In the genomic region with DNA sequence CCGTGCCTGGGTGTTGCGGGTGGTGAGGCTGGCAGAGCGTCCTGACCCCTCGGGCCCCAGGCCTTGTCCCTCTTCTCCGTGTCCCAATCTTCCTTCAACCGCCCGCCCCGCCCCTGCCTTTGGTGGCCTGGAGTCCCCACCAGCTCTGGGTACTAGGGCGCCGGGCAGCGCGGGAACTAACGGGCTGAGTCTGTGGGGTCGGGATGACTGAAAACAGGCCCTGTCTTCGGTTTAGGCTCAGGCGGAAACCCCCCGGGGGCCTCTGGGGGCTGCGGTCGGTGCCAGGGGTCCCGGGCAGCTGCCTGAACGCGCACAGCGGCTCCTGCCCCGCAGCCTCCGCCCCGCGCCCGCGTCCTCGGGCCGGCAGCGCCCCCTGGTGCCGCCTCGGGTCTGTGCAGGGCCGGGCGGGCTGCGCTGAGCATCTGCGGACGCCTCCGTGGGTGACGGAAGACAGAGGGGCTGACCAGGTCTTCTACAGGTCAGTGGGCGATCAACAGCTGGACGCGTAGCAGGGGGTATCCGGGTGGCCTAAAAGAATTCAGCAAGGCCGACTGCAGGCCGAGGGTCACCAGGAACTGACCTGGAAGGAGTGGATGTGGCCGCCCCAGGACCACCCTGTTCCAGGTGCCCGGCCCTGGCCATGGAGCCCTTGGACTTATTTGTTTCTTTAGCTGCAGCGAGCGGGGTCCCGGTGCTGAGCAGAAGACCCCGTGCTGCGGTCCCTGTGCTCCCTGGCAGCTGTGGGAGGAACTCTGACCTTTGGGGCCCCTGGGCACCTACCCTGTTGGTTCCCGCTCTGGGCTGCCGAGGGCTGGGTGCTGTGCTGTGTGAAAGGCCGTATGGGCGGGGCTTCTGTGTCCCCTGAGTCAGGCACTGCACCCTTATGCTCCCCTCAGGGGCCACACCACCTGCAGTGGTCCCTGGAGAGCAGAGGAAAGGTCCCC, we compare ENCODE assay signal across 8 cellular contexts.
A peak's percentile ranks its signal among the peaks of the same experiment; 100 is the strongest.
DNase-seq lines count a peak whose midpoint lies in the region; ATAC-seq and TF ChIP-seq lines count a peak whose summit lies in the region.
"Not testable (repeated sequence)": the region's sequence is repeated elsewhere in the genome, so short reads cannot be mapped to it uniquely, and the experiment has no call there.

No MANE protein-coding gene starts in this region.

- intact Hi-C loops in stomach (cut with DNase I; ENCODE audit: low total_unique reads) = not testable (repeated sequence)

- not testable (repeated sequence) for H3K36me3 ChIP-seq in OCI-LY1 (ENCODE audit: insufficient read depth, low read length); stomach

- not testable (repeated sequence) for H3K79me2 ChIP-seq in OCI-LY1 (ENCODE audit: insufficient read depth, low read length)

- H3K4me1 Mint-ChIP-seq in activated T-cell treated with anti-CD3 and anti-CD28 coated beads, Interleukin-2, amount 50 U/mL, for 4 hours (ENCODE audit: low read depth); endothelial cell (ENCODE audit: unreplicated experiment); mesothelial cell of epicardium: not testable (repeated sequence)

- H3F3A ChIP-seq in OCI-LY1 (ENCODE audit: insufficient read depth, low read length) = not testable (repeated sequence)

- peak overlapping the region; percentile 49 for H3K27ac ChIP-seq in OCI-LY1 (ENCODE audit: low read depth, low read length, poor library complexity, severe bottlenecking)
- H3K27ac ChIP-seq in stomach = not testable (repeated sequence)

- not testable (repeated sequence) for H2AFZ ChIP-seq in OCI-LY1 (ENCODE audit: low read length)

- 0 to 8% (median 8%) methylated on average over 2 to 48 of the region's 58 CpGs; no CpG with 5 or more reads in 1 of the 5 donors for WGBS in stomach, 5 donors

- H3K4me3 ChIP-seq in GM12864 (ENCODE audit: low read depth, low read length) = not testable (repeated sequence)
- H3K4me3 ChIP-seq in OCI-LY1 (ENCODE audit: low read depth, low read length, poor library complexity, severe bottlenecking) (peak overlapping the region; percentile 35), stomach (peak overlapping the region in 1 of 4 donors; percentile 34)

- H3K9me3 ChIP-seq in OCI-LY1 (ENCODE audit: low read length); stomach: not testable (repeated sequence)

- not testable (repeated sequence) for H3K36me3 Mint-ChIP-seq in activated T-cell treated with anti-CD3 and anti-CD28 coated beads, Interleukin-2, amount 50 U/mL, for 4 hours (ENCODE audit: insufficient read depth); endothelial cell (ENCODE audit: low read depth, unreplicated experiment); mesothelial cell of epicardium

- ATAC-seq in GM21576 (IDR thresholded peaks at IDR 0.05; ENCODE audit: unreplicated experiment) (peak; percentile 74), HG03159 (IDR thresholded peaks at IDR 0.05; ENCODE audit: unreplicated experiment) (peak; percentile 79)
- ATAC-seq in activated T-cell treated with anti-CD3 and anti-CD28 coated beads, Interleukin-2, amount 50 U/mL, for 4 hours = peak; percentile 94 to 97

- not testable (repeated sequence) for TF ChIP-seq POLR2A in stomach (IDR thresholded peaks at IDR 0.05)

- H3K4me3 Mint-ChIP-seq in activated T-cell treated with anti-CD3 and anti-CD28 coated beads, Interleukin-2, amount 50 U/mL, for 4 hours; endothelial cell (ENCODE audit: unreplicated experiment); mesothelial cell of epicardium: not testable (repeated sequence)

- peak overlapping the region; percentile 58 for H3K4me2 ChIP-seq in OCI-LY1 (ENCODE audit: low read length)

- DNase-seq in GM12864 (ENCODE audit: low read depth); stomach: not testable (repeated sequence)
- DNase-seq in activated T-cell treated with anti-CD3 and anti-CD28 coated beads, Interleukin-2, amount 50 U/mL, for 4 hours = peak; percentile 36
- DNase-seq in endothelial cell (ENCODE audit: low spot score) (peak; percentile 60), mesothelial cell of epicardium (ENCODE audit: low spot score in 2 of 2, unreplicated experiment in 2 of 2) (peak in 1 of 2 experiments; percentile 65)

- not testable (repeated sequence) for H3K9me3 Mint-ChIP-seq in activated T-cell treated with anti-CD3 and anti-CD28 coated beads, Interleukin-2, amount 50 U/mL, for 4 hours; endothelial cell (ENCODE audit: unreplicated experiment); mesothelial cell of epicardium

- H4K20me1 ChIP-seq in OCI-LY1 (ENCODE audit: insufficient read depth, low read length) = not testable (repeated sequence)

- not testable (repeated sequence) for H3K9me2 ChIP-seq in OCI-LY1 (ENCODE audit: low read depth, low read length)

- TF ChIP-seq CTCF in GM12864 (IDR thresholded peaks at IDR 0.05; ENCODE audit: low read depth, low read length, missing control alignments) (peak; percentile 29), OCI-LY1 (IDR thresholded peaks at IDR 0.05; ENCODE audit: low read length) (peak; percentile 31; the same call in 1 of the 2 replicates), endothelial cell (IDR thresholded peaks at IDR 0.05; ENCODE audit: unreplicated experiment) (peak; percentile 72), mesothelial cell of epicardium (IDR thresholded peaks at IDR 0.05; ENCODE audit: unreplicated experiment) (peak; percentile 62), stomach (IDR thresholded peaks at IDR 0.05) (peak in 4 of 7 experiments; percentile 5 to 52 (median 46))

- TF ChIP-seq EP300 in stomach (IDR thresholded peaks at IDR 0.05) = not testable (repeated sequence)

- H3K27me3 Mint-ChIP-seq in activated T-cell treated with anti-CD3 and anti-CD28 coated beads, Interleukin-2, amount 50 U/mL, for 4 hours (ENCODE audit: low read depth) = peaks cover 48% of the 10 kb centered on the region
- H3K27me3 Mint-ChIP-seq in endothelial cell (ENCODE audit: unreplicated experiment) = not testable (repeated sequence)
- H3K27me3 Mint-ChIP-seq in mesothelial cell of epicardium (ENCODE audit: low read depth) = peaks cover 87% of the 10 kb centered on the region

- not testable (repeated sequence) for H3K27ac Mint-ChIP-seq in endothelial cell (ENCODE audit: unreplicated experiment); mesothelial cell of epicardium

- H3K27me3 ChIP-seq in OCI-LY1 (ENCODE audit: insufficient read depth, low read length) = not testable (repeated sequence)
- peaks cover 7 to 93% (median 50%) of the 10 kb centered on the region in 3 donors for H3K27me3 ChIP-seq in stomach

- peaks cover 21% of the 10 kb centered on the region for H3K4me1 ChIP-seq in OCI-LY1 (ENCODE audit: insufficient read depth, low read length, severe bottlenecking)
- H3K4me1 ChIP-seq in stomach = peaks cover 0 to 17% (median 9%) of the 10 kb centered on the region in 4 donors

- not testable (repeated sequence) for H3K9ac ChIP-seq in OCI-LY1 (ENCODE audit: low read length)
